In the genomic region with DNA sequence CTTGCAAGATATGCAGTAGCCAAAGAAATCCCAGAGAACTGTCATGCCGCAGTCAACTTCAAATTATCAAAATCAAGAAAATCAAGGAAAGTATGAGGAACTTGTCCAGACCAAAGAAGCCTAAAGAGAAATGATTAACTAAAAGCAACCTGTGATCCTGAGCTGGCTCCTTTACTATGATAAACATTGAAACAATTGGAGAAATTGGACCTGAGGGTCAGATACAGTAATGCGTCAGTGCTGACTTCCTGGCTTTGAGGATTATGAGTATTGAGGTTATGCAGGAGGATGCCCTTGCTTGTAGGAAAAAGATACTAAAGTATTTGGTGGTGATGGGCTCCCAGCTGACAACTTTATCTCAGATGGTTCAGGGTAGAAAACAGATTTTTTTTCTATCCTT, we compare ENCODE assay signal across 15 cellular contexts.
DNase-seq lines count a peak whose midpoint lies in the region; ATAC-seq, FAIRE-seq and TF ChIP-seq lines count a peak whose summit lies in the region.
"Had no signal": no experiment of that assay in that cellular context is flagged by ENCODE, and none has a peak within 500 bp of the region (broad histone marks: within the 10 kb centered on the region; RNA-seq: fewer than 3 reads in every experiment).

No MANE protein-coding gene starts in this region.

- H3K9me1 ChIP-seq in endothelial cell of umbilical vein (replicated peaks; ENCODE audit: control insufficient read depth, extremely low read depth, insufficient read depth, low read length): peaks cover under 1% of the 10 kb centered on the region

- dilution Hi-C loops in endothelial cell of umbilical vein (cut with MboI; ENCODE audit: extremely low pct_ligation_motif_present, low sequenced_read_pairs): no loop called here

- no peak overlapping the region for H3K9ac ChIP-seq in endothelial cell of umbilical vein (replicated peaks; ENCODE audit: extremely low read depth, insufficient read depth, low read length)
- no peak overlapping the region for H3K9ac ChIP-seq in smooth muscle cell (ENCODE audit: low read depth)

- DNase-seq in M059J (ENCODE audit: low read depth): peak; percentile 7
- peak; percentile 84 for DNase-seq in endothelial cell of umbilical vein (ENCODE audit: low read depth, low spot score)
- DNase-seq in smooth muscle cell (lab: John Stamatoyannopoulos, UW; ENCODE audit: unreplicated experiment): no peak
- no peak for DNase-seq in activated CD8-positive, alpha-beta memory T cell treated with anti-CD3 and anti-CD28 coated beads, Interleukin-2, amount 50 U/mL, for 4 hours
- DNase-seq in RPMI8226: no peak
- DNase-seq: ACHN; CD4-positive, alpha-beta T cell; NCI-H1436 treated with DMSO at 0.1 percent for 48 hours; NCI-H226; NCI-H526 treated with DMSO at 0.1 percent for 48 hours had no signal

- intact Hi-C loops in endothelial cell of umbilical vein (cut with micrococcal nuclease): no loop called here

- POLR2A ChIA-PET in endothelial cell of umbilical vein (lab: Charles Lee): no interaction called here

- H3K27me3 ChIP-seq in endothelial cell of umbilical vein (ENCODE audit: control insufficient read depth in 2 of 2, insufficient read depth in 2 of 2, low read length in 2 of 2): no peaks in the 10 kb centered on the region
- no peaks in the 10 kb centered on the region for H3K27me3 ChIP-seq in smooth muscle cell (ENCODE audit: low read depth)

- ATAC-seq in HG03439 (IDR thresholded peaks at IDR 0.05; ENCODE audit: unreplicated experiment): no peak
- ATAC-seq: GM23338 had no signal

- WGBS in smooth muscle cell (ENCODE audit: low lambda C conversion rate): 84% methylated on average over 2 of the region's 2 CpGs

- H3K4me1 ChIP-seq in endothelial cell of umbilical vein (ENCODE audit: control insufficient read depth, extremely low read depth, insufficient read depth, low read length): peaks cover 19% of the 10 kb centered on the region
- H3K4me1 ChIP-seq in smooth muscle cell (ENCODE audit: low read depth): peaks cover 8% of the 10 kb centered on the region

- H4K20me1 ChIP-seq in endothelial cell of umbilical vein (replicated peaks; ENCODE audit: control insufficient read depth, extremely low read depth, insufficient read depth, low read length): no peaks in the 10 kb centered on the region
- no peaks in the 10 kb centered on the region for H4K20me1 ChIP-seq in smooth muscle cell (ENCODE audit: low read depth)

- H3K4me2 ChIP-seq in endothelial cell of umbilical vein (ENCODE audit: insufficient read depth, low read length) (no peak overlapping the region), smooth muscle cell (no peak overlapping the region)
- H3K4me2 ChIP-seq: GM23338 had no signal

- peak overlapping the region; percentile 7 for H3K27ac ChIP-seq in endothelial cell of umbilical vein (ENCODE audit: insufficient read depth, low read depth, low read length)
- no peak overlapping the region for H3K27ac ChIP-seq in smooth muscle cell (ENCODE audit: low read depth)

- no peak for TF ChIP-seq POLR2A in endothelial cell of umbilical vein (IDR thresholded peaks at IDR 0.05; ENCODE audit: low read depth, low read length)

- H3K36me3 ChIP-seq in endothelial cell of umbilical vein (ENCODE audit: control insufficient read depth in 2 of 2, extremely low read depth in 1 of 2, insufficient read depth in 2 of 2, low read length in 2 of 2) (no peaks in the 10 kb centered on the region), smooth muscle cell (ENCODE audit: low read depth) (no peaks in the 10 kb centered on the region)

- H3K4me3 ChIP-seq in endothelial cell of umbilical vein (replicated peaks in 1 of 3; ENCODE audit: insufficient read depth in 1 of 3, low read depth in 1 of 3, low read length in 3 of 3) (no peak overlapping the region), smooth muscle cell (no peak overlapping the region)
- H3K4me3 ChIP-seq: GM23338 had no signal

- CTCF ChIA-PET in endothelial cell of umbilical vein (lab: Charles Lee): interaction anchor here (0.9 to 1.0 kb wide), 2 partner anchors 70 to 156 kb away, joined by 3 read pairs; no protein-coding TSS in a partner anchor

- H3K9me3 ChIP-seq in endothelial cell of umbilical vein (replicated peaks; ENCODE audit: control insufficient read depth, insufficient read depth, low read length): no peaks in the 10 kb centered on the region
- no peaks in the 10 kb centered on the region for H3K9me3 ChIP-seq in smooth muscle cell (replicated peaks; ENCODE audit: low read depth)

- H2AFZ ChIP-seq in endothelial cell of umbilical vein (ENCODE audit: low read depth, low read length): no peak overlapping the region
- H2AFZ ChIP-seq in smooth muscle cell (ENCODE audit: low read depth): peak overlapping the region; percentile 8
- H2AFZ ChIP-seq: GM23338 had no signal

- FAIRE-seq in endothelial cell of umbilical vein (lab: Jason Lieb, UNC): peak; percentile 75
- FAIRE-seq in islet of Langerhans (lab: Jason Lieb, UNC): peak; percentile 82
- FAIRE-seq: D721Med, HTR-8/SVneo had no signal

- H3K79me2 ChIP-seq in endothelial cell of umbilical vein (ENCODE audit: control insufficient read depth, insufficient read depth, low read length) (no peaks in the 10 kb centered on the region), smooth muscle cell (ENCODE audit: low read depth) (no peaks in the 10 kb centered on the region)

- TF ChIP-seq CTCF in endothelial cell of umbilical vein (IDR thresholded peaks at IDR 0.05; ENCODE audit: extremely low read depth in 1 of 2, insufficient read depth in 1 of 2, low read depth in 1 of 2, low read length in 2 of 2) (no peak), smooth muscle cell (IDR thresholded peaks at IDR 0.05; ENCODE audit: borderline replicate concordance, insufficient read depth, poor library complexity, severe bottlenecking) (no peak)

- peaks cover 16% of the 10 kb centered on the region for H3F3A ChIP-seq in smooth muscle cell (ENCODE audit: low read depth)

- BruUV-seq in endothelial cell of umbilical vein (replicated peaks; lab: Mats Ljungman, UMichigan): no TSS peak

TF ChIP-seq in endothelial cell of umbilical vein, 7 proteins besides CTCF, POLR2A, EP300 and RAD21:
- peak; percentile 63 for TF ChIP-seq GATA2 (IDR thresholded peaks at IDR 0.05; ENCODE audit: insufficient read depth, insufficient read length, low read depth, low read length)
- peak; percentile 37 for TF ChIP-seq JUN (IDR thresholded peaks at IDR 0.05; ENCODE audit: borderline replicate concordance, insufficient read depth, insufficient read length, low read depth)
- TF ChIP-seq EZH2 (IDR thresholded peaks at IDR 0.05; ENCODE audit: borderline replicate concordance, low read depth, low read length, severe bottlenecking): no peak
- TF ChIP-seq FOS (IDR thresholded peaks at IDR 0.05; ENCODE audit: borderline replicate concordance, insufficient read depth, low read length): peak; percentile 66
- peak; percentile 37 for TF ChIP-seq POLR2AphosphoS5 (IDR thresholded peaks at IDR 0.05; ENCODE audit: insufficient read depth, low read depth, low read length)
- TF ChIP-seq MYC (IDR thresholded peaks at IDR 0.05; ENCODE audit: low read depth, low read length): no peak
- TF ChIP-seq, protein P1, sequence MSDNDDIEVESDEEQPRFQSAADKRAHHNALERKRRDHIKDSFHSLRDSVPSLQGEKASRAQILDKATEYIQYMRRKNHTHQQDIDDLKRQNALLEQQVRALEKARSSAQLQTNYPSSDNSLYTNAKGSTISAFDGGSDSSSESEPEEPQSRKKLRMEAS (IDR thresholded peaks at IDR 0.05; ENCODE audit: insufficient read depth, insufficient read length): no peak

Comparison
In these comparisons a context has a peak if more than half of its experiments do, and no peak if none do; other contexts are left out.
1. DNase-seq: peak in M059J (single experiment) and endothelial cell of umbilical vein (single experiment); none in smooth muscle cell (single experiment), activated CD8-positive, alpha-beta memory T cell treated with anti-CD3 and anti-CD28 coated beads, Interleukin-2, amount 50 U/mL, for 4 hours (single experiment) and RPMI8226 (single experiment).